ENCODE assay signal across 13 cellular contexts in the genomic region with DNA sequence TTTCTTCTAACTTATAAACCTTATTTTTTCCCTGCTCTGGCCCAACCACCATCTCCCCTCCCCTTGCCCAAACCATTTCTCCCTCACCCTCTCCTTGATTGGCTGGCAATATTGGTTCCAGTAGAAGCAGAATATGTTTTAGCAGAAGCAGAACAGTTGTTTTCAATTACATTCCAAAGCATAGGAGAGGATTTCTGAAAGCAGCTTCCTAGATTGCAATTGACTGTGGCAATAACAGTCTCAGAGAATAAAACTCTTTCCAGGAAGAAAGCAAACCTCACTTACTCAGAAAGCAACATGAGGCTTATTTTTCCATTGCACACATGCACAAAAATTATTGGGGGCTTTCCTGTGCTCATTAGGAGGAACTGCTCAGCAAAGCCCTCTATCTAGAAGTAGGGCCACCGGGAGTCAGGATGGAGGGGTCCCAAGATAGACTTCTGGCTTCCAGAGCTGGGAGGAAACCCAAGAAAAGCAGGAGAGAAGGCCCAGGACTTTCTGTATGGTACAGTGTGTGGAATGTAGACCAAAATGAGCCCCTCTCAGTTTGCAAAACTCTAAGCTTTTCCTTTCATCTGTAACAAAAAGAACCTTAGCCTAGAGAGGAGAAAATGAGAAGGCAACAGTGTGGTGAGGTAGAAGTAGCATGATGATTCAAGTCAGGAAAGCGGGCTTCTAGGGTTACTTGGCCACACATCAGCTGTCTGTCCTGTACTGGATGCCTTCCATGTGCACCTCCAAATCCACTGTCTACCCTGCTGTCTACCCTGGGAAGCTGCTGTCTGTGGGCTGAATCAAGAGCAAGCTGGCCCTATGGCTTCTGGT.
DNase-seq lines count a peak whose midpoint lies in the region; ATAC-seq and TF ChIP-seq lines count a peak whose summit lies in the region.
"Had no signal": no experiment of that assay in that cellular context is flagged by ENCODE, and none has a peak within 500 bp of the region (broad histone marks: within the 10 kb centered on the region; RNA-seq: fewer than 3 reads in every experiment).

No MANE protein-coding gene starts in this region.

- POLR2A ChIA-PET in activated CD4-positive, alpha-beta T cell treated with anti-CD3 and anti-CD28 coated beads, Interleukin-2, amount 10 ng/mL, durations not matched to agents 7 days and 5 days (lab: Charles Lee), result interaction anchor here (0.6 kb wide), 1 partner anchor 1663 kb away, joined by 3 read pairs; no protein-coding TSS in a partner anchor
- POLR2A ChIA-PET in activated CD8-positive, alpha-beta T cell treated with anti-CD3 and anti-CD28 coated beads, Interleukin-2, amount 10 ng/mL, durations not matched to agents 7 days and 5 days (lab: Charles Lee), result no interaction called here

- CTCF ChIA-PET in activated CD4-positive, alpha-beta T cell treated with anti-CD3 and anti-CD28 coated beads, Interleukin-2, amount 10 ng/mL, durations not matched to agents 7 days and 5 days (lab: Charles Lee), result interaction anchor here (1.1 to 2.0 kb wide), 3 partner anchors 20 to 276 kb away, joined by 3 to 9 read pairs (median 4); partner anchors contain the start of gene SNX18
- CTCF ChIA-PET in activated CD8-positive, alpha-beta T cell treated with anti-CD3 and anti-CD28 coated beads, Interleukin-2, amount 10 ng/mL, durations not matched to agents 7 days and 5 days (lab: Charles Lee), result interaction anchor here (0.9 to 2.4 kb wide), 7 partner anchors 10 to 277 kb away, joined by 3 to 13 read pairs (median 5); partner anchors contain the start of gene SNX18

- H3K4me3 Mint-ChIP-seq in activated CD4-positive, alpha-beta T cell treated with anti-CD3 and anti-CD28 coated beads, Interleukin-2, amount 10 ng/mL, durations not matched to agents 7 days and 5 days, result no peak overlapping the region
- H3K4me3 Mint-ChIP-seq in activated CD8-positive, alpha-beta T cell treated with anti-CD3 and anti-CD28 coated beads, Interleukin-2, amount 10 ng/mL, durations not matched to agents 7 days and 5 days, result no peak overlapping the region
- no peak overlapping the region for H3K4me3 Mint-ChIP-seq in dendritic cell treated with granulocyte-macrophage colony-stimulating factor and Interleukin-4, amounts not matched to agents 40 ng/mL and 50 ng/mL, for 4 days
- H3K4me3 Mint-ChIP-seq in stimulated activated memory B cell treated with anti-CD40 and anti-IgM and Interleukin-4, amounts not matched to agents 10 μg/mL and 1 μg/mL and 100 μg/mL, for 72 hours, result peak overlapping the region; percentile 43
- H3K4me3 Mint-ChIP-seq in T-helper 17 cell, result no peak overlapping the region
- H3K4me3 Mint-ChIP-seq: neural progenitor cell, type B pancreatic cell had no signal

- peaks cover 10% of the 10 kb centered on the region for H3K36me3 Mint-ChIP-seq in activated CD4-positive, alpha-beta T cell treated with anti-CD3 and anti-CD28 coated beads, Interleukin-2, amount 10 ng/mL, durations not matched to agents 7 days and 5 days (ENCODE audit: low read depth)
- H3K36me3 Mint-ChIP-seq in activated CD8-positive, alpha-beta T cell treated with anti-CD3 and anti-CD28 coated beads, Interleukin-2, amount 10 ng/mL, durations not matched to agents 7 days and 5 days (ENCODE audit: low read depth), result peaks cover 3% of the 10 kb centered on the region
- H3K36me3 Mint-ChIP-seq in dendritic cell treated with granulocyte-macrophage colony-stimulating factor and Interleukin-4, amounts not matched to agents 40 ng/mL and 50 ng/mL, for 4 days (ENCODE audit: low read depth), result no peaks in the 10 kb centered on the region
- H3K36me3 Mint-ChIP-seq in stimulated activated memory B cell treated with anti-CD40 and anti-IgM and Interleukin-4, amounts not matched to agents 10 μg/mL and 1 μg/mL and 100 μg/mL, for 72 hours, result peaks cover 3% of the 10 kb centered on the region
- no peaks in the 10 kb centered on the region for H3K36me3 Mint-ChIP-seq in T-helper 17 cell (ENCODE audit: low read depth)
- H3K36me3 Mint-ChIP-seq: neural progenitor cell, type B pancreatic cell had no signal

- TF ChIP-seq CTCF in adrenal gland (IDR thresholded peaks at IDR 0.05), result no peak

- H3K27ac ChIP-seq in adrenal gland, result no peak overlapping the region
- H3K27ac ChIP-seq: neural progenitor cell, right atrium auricular region had no signal

- peaks cover 19% of the 10 kb centered on the region for H3K27me3 Mint-ChIP-seq in activated CD4-positive, alpha-beta T cell treated with anti-CD3 and anti-CD28 coated beads, Interleukin-2, amount 10 ng/mL, durations not matched to agents 7 days and 5 days
- peaks cover 9% of the 10 kb centered on the region for H3K27me3 Mint-ChIP-seq in activated CD8-positive, alpha-beta T cell treated with anti-CD3 and anti-CD28 coated beads, Interleukin-2, amount 10 ng/mL, durations not matched to agents 7 days and 5 days (ENCODE audit: low read depth)
- H3K27me3 Mint-ChIP-seq in dendritic cell treated with granulocyte-macrophage colony-stimulating factor and Interleukin-4, amounts not matched to agents 40 ng/mL and 50 ng/mL, for 4 days, result peaks cover 2% of the 10 kb centered on the region
- no peaks in the 10 kb centered on the region for H3K27me3 Mint-ChIP-seq in stimulated activated memory B cell treated with anti-CD40 and anti-IgM and Interleukin-4, amounts not matched to agents 10 μg/mL and 1 μg/mL and 100 μg/mL, for 72 hours
- H3K27me3 Mint-ChIP-seq in T-helper 17 cell, result peaks cover 11% of the 10 kb centered on the region
- H3K27me3 Mint-ChIP-seq: type B pancreatic cell had no signal

- peaks cover 18% of the 10 kb centered on the region for H3K4me1 Mint-ChIP-seq in activated CD4-positive, alpha-beta T cell treated with anti-CD3 and anti-CD28 coated beads, Interleukin-2, amount 10 ng/mL, durations not matched to agents 7 days and 5 days
- peaks cover 29% of the 10 kb centered on the region for H3K4me1 Mint-ChIP-seq in activated CD8-positive, alpha-beta T cell treated with anti-CD3 and anti-CD28 coated beads, Interleukin-2, amount 10 ng/mL, durations not matched to agents 7 days and 5 days (ENCODE audit: low read depth)
- H3K4me1 Mint-ChIP-seq in dendritic cell treated with granulocyte-macrophage colony-stimulating factor and Interleukin-4, amounts not matched to agents 40 ng/mL and 50 ng/mL, for 4 days (ENCODE audit: low read depth), result peaks cover 33% of the 10 kb centered on the region
- H3K4me1 Mint-ChIP-seq in stimulated activated memory B cell treated with anti-CD40 and anti-IgM and Interleukin-4, amounts not matched to agents 10 μg/mL and 1 μg/mL and 100 μg/mL, for 72 hours, result peaks cover 29% of the 10 kb centered on the region
- peaks cover 7% of the 10 kb centered on the region for H3K4me1 Mint-ChIP-seq in T-helper 17 cell
- H3K4me1 Mint-ChIP-seq: neural progenitor cell had no signal

- no peaks in the 10 kb centered on the region for H3K4me1 ChIP-seq in adrenal gland (replicated peaks in 1 of 2)
- H3K4me1 ChIP-seq: neural progenitor cell, right atrium auricular region had no signal

- H3K27ac Mint-ChIP-seq in activated CD4-positive, alpha-beta T cell treated with anti-CD3 and anti-CD28 coated beads, Interleukin-2, amount 10 ng/mL, durations not matched to agents 7 days and 5 days, result no peak overlapping the region
- H3K27ac Mint-ChIP-seq in activated CD8-positive, alpha-beta T cell treated with anti-CD3 and anti-CD28 coated beads, Interleukin-2, amount 10 ng/mL, durations not matched to agents 7 days and 5 days, result peak overlapping the region; percentile 47
- H3K27ac Mint-ChIP-seq in dendritic cell treated with granulocyte-macrophage colony-stimulating factor and Interleukin-4, amounts not matched to agents 40 ng/mL and 50 ng/mL, for 4 days, result peak overlapping the region; percentile 34
- H3K27ac Mint-ChIP-seq in stimulated activated memory B cell treated with anti-CD40 and anti-IgM and Interleukin-4, amounts not matched to agents 10 μg/mL and 1 μg/mL and 100 μg/mL, for 72 hours, result peak overlapping the region; percentile 96
- no peak overlapping the region for H3K27ac Mint-ChIP-seq in T-helper 17 cell
- H3K27ac Mint-ChIP-seq: neural progenitor cell, type B pancreatic cell had no signal

- peak; percentile 32 for ATAC-seq in activated CD8-positive, alpha-beta T cell treated with anti-CD3 and anti-CD28 coated beads, Interleukin-2, amount 10 ng/mL, durations not matched to agents 7 days and 5 days
- peak; percentile 91 for ATAC-seq in stimulated activated memory B cell treated with anti-CD40 and anti-IgM and Interleukin-4, amounts not matched to agents 10 μg/mL and 1 μg/mL and 100 μg/mL, for 72 hours
- no peak for ATAC-seq in T-helper 17 cell

- H3K36me3 ChIP-seq in adrenal gland (replicated peaks in 1 of 2), result no peaks in the 10 kb centered on the region
- H3K36me3 ChIP-seq: neural progenitor cell, right atrium auricular region had no signal

- WGBS in adrenal gland, 4 donors, result 69 to 89% (median 87%) methylated on average over 2 of the region's 2 CpGs

- no peak overlapping the region for H3K4me3 ChIP-seq in adrenal gland
- H3K4me3 ChIP-seq: neural progenitor cell, right atrium auricular region had no signal

- intact Hi-C loops in dendritic cell treated with granulocyte-macrophage colony-stimulating factor and Interleukin-4, amounts not matched to agents 40 ng/mL and 50 ng/mL, for 4 days (cut with micrococcal nuclease), result loop anchor here (5.0 kb wide), 1 partner anchor 277 kb away; the partner anchor contains the start of gene SNX18
- intact Hi-C loops in adrenal gland (cut with DNase I), result no loop called here

- no peaks in the 10 kb centered on the region for H3K9me3 ChIP-seq in adrenal gland (replicated peaks in 1 of 3)
- H3K9me3 ChIP-seq in T-helper 17 cell (ENCODE audit: control insufficient read depth, low read length, poor library complexity, severe bottlenecking), result no peaks in the 10 kb centered on the region
- H3K9me3 ChIP-seq: right atrium auricular region had no signal

- peaks cover 5% of the 10 kb centered on the region for H3K9me3 Mint-ChIP-seq in activated CD4-positive, alpha-beta T cell treated with anti-CD3 and anti-CD28 coated beads, Interleukin-2, amount 10 ng/mL, durations not matched to agents 7 days and 5 days
- H3K9me3 Mint-ChIP-seq in activated CD8-positive, alpha-beta T cell treated with anti-CD3 and anti-CD28 coated beads, Interleukin-2, amount 10 ng/mL, durations not matched to agents 7 days and 5 days (ENCODE audit: insufficient read depth), result peaks cover 3% of the 10 kb centered on the region
- no peaks in the 10 kb centered on the region for H3K9me3 Mint-ChIP-seq in dendritic cell treated with granulocyte-macrophage colony-stimulating factor and Interleukin-4, amounts not matched to agents 40 ng/mL and 50 ng/mL, for 4 days
- no peaks in the 10 kb centered on the region for H3K9me3 Mint-ChIP-seq in stimulated activated memory B cell treated with anti-CD40 and anti-IgM and Interleukin-4, amounts not matched to agents 10 μg/mL and 1 μg/mL and 100 μg/mL, for 72 hours
- H3K9me3 Mint-ChIP-seq: neural progenitor cell, type B pancreatic cell had no signal

- H3K27me3 ChIP-seq in adrenal gland, result no peaks in the 10 kb centered on the region
- H3K27me3 ChIP-seq: neural progenitor cell, right atrium auricular region had no signal

- peak; percentile 7 for DNase-seq in activated CD4-positive, alpha-beta T cell treated with anti-CD3 and anti-CD28 coated beads for 48 hours
- DNase-seq in activated CD4-positive, alpha-beta T cell treated with anti-CD3 and anti-CD28 coated beads, Interleukin-2, amount 10 ng/mL, durations not matched to agents 7 days and 5 days, result no peak
- no peak for DNase-seq in activated CD8-positive, alpha-beta T cell treated with anti-CD3 and anti-CD28 coated beads, Interleukin-2, amount 10 ng/mL, durations not matched to agents 7 days and 5 days
- DNase-seq in adrenal gland, result no peak
- DNase-seq in T-helper 17 cell, result no peak
- DNase-seq in occipital lobe (lab: John Stamatoyannopoulos, UW), result no peak
- DNase-seq: NCI-H2227 treated with DMSO at 0.1 percent for 48 hours, SHP77 had no signal

- TF ChIP-seq POLR2A in adrenal gland (IDR thresholded peaks at IDR 0.05), result no peak

Comparison
In these comparisons a context has a peak if more than half of its experiments do, and no peak if none do; other contexts are left out.
1. H3K27ac Mint-ChIP-seq: peak in activated CD8-positive, alpha-beta T cell treated with anti-CD3 and anti-CD28 coated beads, Interleukin-2, amount 10 ng/mL, durations not matched to agents 7 days and 5 days (single experiment), dendritic cell treated with granulocyte-macrophage colony-stimulating factor and Interleukin-4, amounts not matched to agents 40 ng/mL and 50 ng/mL, for 4 days (single experiment) and stimulated activated memory B cell treated with anti-CD40 and anti-IgM and Interleukin-4, amounts not matched to agents 10 μg/mL and 1 μg/mL and 100 μg/mL, for 72 hours (single experiment); none in activated CD4-positive, alpha-beta T cell treated with anti-CD3 and anti-CD28 coated beads, Interleukin-2, amount 10 ng/mL, durations not matched to agents 7 days and 5 days (single experiment) and T-helper 17 cell (single experiment).